In genomic region chr18:50207722-50208121, GRCh38 we compare ENCODE assay signal across 37 cellular contexts. TPM values are rescaled to one million over a fixed set of nuclear protein-coding genes. Genes with fewer than 3 reads are reported as not detected.
"Had no signal": no experiment of that assay in that cellular context is flagged by ENCODE, and none has a peak within 500 bp of the region (broad histone marks: within the 10 kb centered on the region; RNA-seq: fewer than 3 reads in every experiment).

No MANE protein-coding gene starts in this region.

- FAIRE-seq: astrocyte, bronchial epithelial cell had no signal

- H3K36me3 ChIP-seq: adrenal gland, ascending aorta, brain microvascular endothelial cell, breast epithelium, cardiac muscle cell had no signal

- H3K4me1 ChIP-seq: adrenal gland, ascending aorta, body of pancreas, breast epithelium had no signal

- DNase-seq: activated effector memory CD4-positive, alpha-beta T cell treated with anti-CD3 and anti-CD28 coated beads, Interleukin-2, amount 50 U/mL, for 16 hours; activated effector memory CD4-positive, alpha-beta T cell treated with Interleukin-2 at 50 U/mL for 16 hours; activated gamma-delta T cell; activated gamma-delta T cell treated with Interleukin-2 at 50 U/mL for 16 hours; activated naive CD4-positive, alpha-beta T cell; activated naive CD4-positive, alpha-beta T cell treated with anti-CD3 and anti-CD28 coated beads for 36 hours; activated naive CD4-positive, alpha-beta T cell treated with anti-CD3 and anti-CD28 coated beads, Interleukin-2, amount 10 ng/mL, durations not matched to agents 7 days and 5 days; activated naive CD4-positive, alpha-beta T cell treated with anti-CD3 and anti-CD28 coated beads, Interleukin-2, amount 50 U/mL, for 16 hours; activated naive CD4-positive, alpha-beta T cell treated with Interleukin-2 at 50 U/mL for 16 hours; activated naive CD8-positive, alpha-beta T cell treated with anti-CD3 and anti-CD28 coated beads for 36 hours; activated naive CD8-positive, alpha-beta T cell treated with anti-CD3 and anti-CD28 coated beads, Interleukin-2, amount 10 ng/mL, durations not matched to agents 7 days and 5 days; activated naive CD8-positive, alpha-beta T cell treated with anti-CD3 and anti-CD28 coated beads, Interleukin-2, amount 50 U/mL, for 24 hours; activated T-cell treated with anti-CD3 and anti-CD28 coated beads for 4 hours; activated T-cell treated with anti-CD3 and anti-CD28 coated beads, Interleukin-2, amount 50 U/mL, for 1 hour; activated T-cell treated with anti-CD3 and anti-CD28 coated beads, Interleukin-2, amount 50 U/mL, for 24 hours; activated T-cell treated with anti-CD3 and anti-CD28 coated beads, Interleukin-2, amount 50 U/mL, for 4 hours; activated T-cell treated with anti-CD3 and anti-CD28 coated beads, Interleukin-2, amount 50 U/mL, for 48 hours; activated T-cell treated with anti-CD3 and anti-CD28 coated beads, Interleukin-2, amount 50 U/mL, for 72 hours; adrenal gland; amniotic stem cell; amygdala; anterior cingulate cortex; aorta; body of pancreas; brain microvascular endothelial cell; caudate nucleus; central memory CD4-positive, alpha-beta T cell; cerebellar nuclear complex had no signal

- H3K27me3 ChIP-seq: ascending aorta, body of pancreas, brain microvascular endothelial cell, breast epithelium had no signal

- H3K4me3 ChIP-seq: adrenal gland, ascending aorta, body of pancreas, breast epithelium, cardiac muscle cell had no signal

- H3K27ac ChIP-seq: adrenal gland, ascending aorta, body of pancreas, brain microvascular endothelial cell, breast epithelium, cardiac muscle cell had no signal

- H3K9me3 ChIP-seq: adrenal gland, ascending aorta, body of pancreas, breast epithelium had no signal

- ATAC-seq: activated naive CD4-positive, alpha-beta T cell treated with anti-CD3 and anti-CD28 coated beads, Interleukin-2, amount 50 U/mL, for 72 hours; activated naive CD8-positive, alpha-beta T cell treated with anti-CD3 and anti-CD28 coated beads, Interleukin-2, amount 50 U/mL, for 24 hours; activated T-cell treated with anti-CD3 and anti-CD28 coated beads, Interleukin-2, amount 50 U/mL, for 4 hours; activated T-cell treated with anti-CD3 and anti-CD28 coated beads, Interleukin-2, amount 50 U/mL, for 72 hours; activated T-helper 17 cell treated with anti-CD3 and anti-CD28 coated beads, Interleukin-2, amount 50 U/mL, for 72 hours; body of pancreas had no signal

RNA-seq across cellular contexts. Expression of gene MYO5B, which starts 12.8 kb away (rescaled TPM):
- total RNA-seq: activated naive CD8-positive, alpha-beta T cell treated with anti-CD3 and anti-CD28 coated beads, Interleukin-2, amount 10 ng/mL, durations not matched to agents 7 days and 5 days; activated T-helper 1 cell treated with anti-CD3 and anti-CD28 coated beads, Interleukin-12 subunit alpha, Interleukin-12 subunit beta, Interleukin-2, Interleukin-4 antibody, amounts not matched to agents 30 ng/mL and 10 ng/mL and 1 ng/mL, durations not matched to agents 14 hours and 24 hours and 36 hours; activated T-helper 2 cell treated with anti-CD3 and anti-CD28 coated beads, Interferon-gamma antibody, Interleukin-2, Interleukin-4, amounts not matched to agents 10 μg/mL and 5 μg/mL and 100 μg/mL, durations not matched to agents 14 hours and 24 hours and 36 hours had no signal

RNA-seq across cellular contexts. Expression of gene CFAP53, which starts 58.6 kb away (rescaled TPM):
- total RNA-seq: ascending aorta had no signal
